ENCODE assay signal across 1 cellular context in the genomic region with DNA sequence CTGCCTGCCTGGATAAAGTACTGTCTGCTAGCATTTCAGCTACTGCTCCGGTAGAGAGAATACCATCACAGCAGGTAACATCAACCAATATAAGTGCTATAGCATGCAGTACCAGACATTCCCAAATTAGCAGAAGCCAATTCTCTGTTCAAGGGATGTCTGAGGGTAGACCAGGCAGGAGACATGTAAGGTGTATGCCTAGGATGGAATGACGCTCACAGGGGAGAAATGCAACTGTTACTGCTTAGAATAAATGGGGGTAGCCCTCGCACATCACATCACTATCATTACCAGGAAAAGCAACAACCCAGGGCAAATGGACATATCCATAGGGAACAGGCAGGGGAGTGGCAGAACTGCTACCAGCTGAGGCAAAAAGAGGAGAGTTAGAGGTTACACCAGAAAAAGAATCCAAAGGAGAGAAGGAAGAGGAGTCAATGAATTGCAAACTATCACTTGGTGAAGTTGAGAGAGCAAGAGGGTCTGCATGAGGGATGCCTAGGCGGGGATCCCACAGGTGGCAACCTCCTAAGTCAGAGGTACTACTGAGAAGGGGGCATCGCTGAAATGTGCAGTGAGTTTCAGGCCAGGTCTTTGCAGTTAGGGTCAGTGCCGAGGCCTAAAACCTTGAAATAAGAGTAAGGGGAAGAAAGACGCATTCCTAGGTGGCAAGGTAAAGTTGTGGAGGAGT.
TF ChIP-seq lines count a peak whose summit lies in the region.

No MANE protein-coding gene starts in this region.

TF ChIP-seq in H1, 55 proteins besides CTCF, POLR2A, EP300 and RAD21:
- TF ChIP-seq PHF8 (conservative IDR thresholded peaks at IDR 0.05; ENCODE audit: low read depth, low read length): no peak
- TF ChIP-seq SIRT6 (IDR thresholded peaks at IDR 0.05; ENCODE audit: low read length): no peak
- TF ChIP-seq SUZ12 (IDR thresholded peaks at IDR 0.05; ENCODE audit: low read length): no peak
- TF ChIP-seq CEBPB (IDR thresholded peaks at IDR 0.05; ENCODE audit: low read depth, low read length): no peak
- TF ChIP-seq, protein P1, sequence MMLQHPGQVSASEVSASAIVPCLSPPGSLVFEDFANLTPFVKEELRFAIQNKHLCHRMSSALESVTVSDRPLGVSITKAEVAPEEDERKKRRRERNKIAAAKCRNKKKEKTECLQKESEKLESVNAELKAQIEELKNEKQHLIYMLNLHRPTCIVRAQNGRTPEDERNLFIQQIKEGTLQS (IDR thresholded peaks at IDR 0.05; ENCODE audit: insufficient read depth, low read depth, low read length): no peak
- TF ChIP-seq, protein P2, sequence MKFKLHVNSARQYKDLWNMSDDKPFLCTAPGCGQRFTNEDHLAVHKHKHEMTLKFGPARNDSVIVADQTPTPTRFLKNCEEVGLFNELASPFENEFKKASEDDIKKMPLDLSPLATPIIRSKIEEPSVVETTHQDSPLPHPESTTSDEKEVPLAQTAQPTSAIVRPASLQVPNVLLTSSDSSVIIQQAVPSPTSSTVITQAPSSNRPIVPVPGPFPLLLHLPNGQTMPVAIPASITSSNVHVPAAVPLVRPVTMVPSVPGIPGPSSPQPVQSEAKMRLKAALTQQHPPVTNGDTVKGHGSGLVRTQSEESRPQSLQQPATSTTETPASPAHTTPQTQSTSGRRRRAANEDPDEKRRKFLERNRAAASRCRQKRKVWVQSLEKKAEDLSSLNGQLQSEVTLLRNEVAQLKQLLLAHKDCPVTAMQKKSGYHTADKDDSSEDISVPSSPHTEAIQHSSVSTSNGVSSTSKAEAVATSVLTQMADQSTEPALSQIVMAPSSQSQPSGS (IDR thresholded peaks at IDR 0.05; ENCODE audit: low read length): no peak
- TF ChIP-seq, protein P3, sequence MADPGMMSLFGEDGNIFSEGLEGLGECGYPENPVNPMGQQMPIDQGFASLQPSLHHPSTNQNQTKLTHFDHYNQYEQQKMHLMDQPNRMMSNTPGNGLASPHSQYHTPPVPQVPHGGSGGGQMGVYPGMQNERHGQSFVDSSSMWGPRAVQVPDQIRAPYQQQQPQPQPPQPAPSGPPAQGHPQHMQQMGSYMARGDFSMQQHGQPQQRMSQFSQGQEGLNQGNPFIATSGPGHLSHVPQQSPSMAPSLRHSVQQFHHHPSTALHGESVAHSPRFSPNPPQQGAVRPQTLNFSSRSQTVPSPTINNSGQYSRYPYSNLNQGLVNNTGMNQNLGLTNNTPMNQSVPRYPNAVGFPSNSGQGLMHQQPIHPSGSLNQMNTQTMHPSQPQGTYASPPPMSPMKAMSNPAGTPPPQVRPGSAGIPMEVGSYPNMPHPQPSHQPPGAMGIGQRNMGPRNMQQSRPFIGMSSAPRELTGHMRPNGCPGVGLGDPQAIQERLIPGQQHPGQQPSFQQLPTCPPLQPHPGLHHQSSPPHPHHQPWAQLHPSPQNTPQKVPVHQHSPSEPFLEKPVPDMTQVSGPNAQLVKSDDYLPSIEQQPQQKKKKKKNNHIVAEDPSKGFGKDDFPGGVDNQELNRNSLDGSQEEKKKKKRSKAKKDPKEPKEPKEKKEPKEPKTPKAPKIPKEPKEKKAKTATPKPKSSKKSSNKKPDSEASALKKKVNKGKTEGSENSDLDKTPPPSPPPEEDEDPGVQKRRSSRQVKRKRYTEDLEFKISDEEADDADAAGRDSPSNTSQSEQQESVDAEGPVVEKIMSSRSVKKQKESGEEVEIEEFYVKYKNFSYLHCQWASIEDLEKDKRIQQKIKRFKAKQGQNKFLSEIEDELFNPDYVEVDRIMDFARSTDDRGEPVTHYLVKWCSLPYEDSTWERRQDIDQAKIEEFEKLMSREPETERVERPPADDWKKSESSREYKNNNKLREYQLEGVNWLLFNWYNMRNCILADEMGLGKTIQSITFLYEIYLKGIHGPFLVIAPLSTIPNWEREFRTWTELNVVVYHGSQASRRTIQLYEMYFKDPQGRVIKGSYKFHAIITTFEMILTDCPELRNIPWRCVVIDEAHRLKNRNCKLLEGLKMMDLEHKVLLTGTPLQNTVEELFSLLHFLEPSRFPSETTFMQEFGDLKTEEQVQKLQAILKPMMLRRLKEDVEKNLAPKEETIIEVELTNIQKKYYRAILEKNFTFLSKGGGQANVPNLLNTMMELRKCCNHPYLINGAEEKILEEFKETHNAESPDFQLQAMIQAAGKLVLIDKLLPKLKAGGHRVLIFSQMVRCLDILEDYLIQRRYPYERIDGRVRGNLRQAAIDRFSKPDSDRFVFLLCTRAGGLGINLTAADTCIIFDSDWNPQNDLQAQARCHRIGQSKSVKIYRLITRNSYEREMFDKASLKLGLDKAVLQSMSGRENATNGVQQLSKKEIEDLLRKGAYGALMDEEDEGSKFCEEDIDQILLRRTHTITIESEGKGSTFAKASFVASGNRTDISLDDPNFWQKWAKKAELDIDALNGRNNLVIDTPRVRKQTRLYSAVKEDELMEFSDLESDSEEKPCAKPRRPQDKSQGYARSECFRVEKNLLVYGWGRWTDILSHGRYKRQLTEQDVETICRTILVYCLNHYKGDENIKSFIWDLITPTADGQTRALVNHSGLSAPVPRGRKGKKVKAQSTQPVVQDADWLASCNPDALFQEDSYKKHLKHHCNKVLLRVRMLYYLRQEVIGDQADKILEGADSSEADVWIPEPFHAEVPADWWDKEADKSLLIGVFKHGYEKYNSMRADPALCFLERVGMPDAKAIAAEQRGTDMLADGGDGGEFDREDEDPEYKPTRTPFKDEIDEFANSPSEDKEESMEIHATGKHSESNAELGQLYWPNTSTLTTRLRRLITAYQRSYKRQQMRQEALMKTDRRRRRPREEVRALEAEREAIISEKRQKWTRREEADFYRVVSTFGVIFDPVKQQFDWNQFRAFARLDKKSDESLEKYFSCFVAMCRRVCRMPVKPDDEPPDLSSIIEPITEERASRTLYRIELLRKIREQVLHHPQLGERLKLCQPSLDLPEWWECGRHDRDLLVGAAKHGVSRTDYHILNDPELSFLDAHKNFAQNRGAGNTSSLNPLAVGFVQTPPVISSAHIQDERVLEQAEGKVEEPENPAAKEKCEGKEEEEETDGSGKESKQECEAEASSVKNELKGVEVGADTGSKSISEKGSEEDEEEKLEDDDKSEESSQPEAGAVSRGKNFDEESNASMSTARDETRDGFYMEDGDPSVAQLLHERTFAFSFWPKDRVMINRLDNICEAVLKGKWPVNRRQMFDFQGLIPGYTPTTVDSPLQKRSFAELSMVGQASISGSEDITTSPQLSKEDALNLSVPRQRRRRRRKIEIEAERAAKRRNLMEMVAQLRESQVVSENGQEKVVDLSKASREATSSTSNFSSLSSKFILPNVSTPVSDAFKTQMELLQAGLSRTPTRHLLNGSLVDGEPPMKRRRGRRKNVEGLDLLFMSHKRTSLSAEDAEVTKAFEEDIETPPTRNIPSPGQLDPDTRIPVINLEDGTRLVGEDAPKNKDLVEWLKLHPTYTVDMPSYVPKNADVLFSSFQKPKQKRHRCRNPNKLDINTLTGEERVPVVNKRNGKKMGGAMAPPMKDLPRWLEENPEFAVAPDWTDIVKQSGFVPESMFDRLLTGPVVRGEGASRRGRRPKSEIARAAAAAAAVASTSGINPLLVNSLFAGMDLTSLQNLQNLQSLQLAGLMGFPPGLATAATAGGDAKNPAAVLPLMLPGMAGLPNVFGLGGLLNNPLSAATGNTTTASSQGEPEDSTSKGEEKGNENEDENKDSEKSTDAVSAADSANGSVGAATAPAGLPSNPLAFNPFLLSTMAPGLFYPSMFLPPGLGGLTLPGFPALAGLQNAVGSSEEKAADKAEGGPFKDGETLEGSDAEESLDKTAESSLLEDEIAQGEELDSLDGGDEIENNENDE (IDR thresholded peaks at IDR 0.05; ENCODE audit: insufficient replicate concordance, low read length): no peak
